ENCODE assay signal across 12 cellular contexts in the genomic region with DNA sequence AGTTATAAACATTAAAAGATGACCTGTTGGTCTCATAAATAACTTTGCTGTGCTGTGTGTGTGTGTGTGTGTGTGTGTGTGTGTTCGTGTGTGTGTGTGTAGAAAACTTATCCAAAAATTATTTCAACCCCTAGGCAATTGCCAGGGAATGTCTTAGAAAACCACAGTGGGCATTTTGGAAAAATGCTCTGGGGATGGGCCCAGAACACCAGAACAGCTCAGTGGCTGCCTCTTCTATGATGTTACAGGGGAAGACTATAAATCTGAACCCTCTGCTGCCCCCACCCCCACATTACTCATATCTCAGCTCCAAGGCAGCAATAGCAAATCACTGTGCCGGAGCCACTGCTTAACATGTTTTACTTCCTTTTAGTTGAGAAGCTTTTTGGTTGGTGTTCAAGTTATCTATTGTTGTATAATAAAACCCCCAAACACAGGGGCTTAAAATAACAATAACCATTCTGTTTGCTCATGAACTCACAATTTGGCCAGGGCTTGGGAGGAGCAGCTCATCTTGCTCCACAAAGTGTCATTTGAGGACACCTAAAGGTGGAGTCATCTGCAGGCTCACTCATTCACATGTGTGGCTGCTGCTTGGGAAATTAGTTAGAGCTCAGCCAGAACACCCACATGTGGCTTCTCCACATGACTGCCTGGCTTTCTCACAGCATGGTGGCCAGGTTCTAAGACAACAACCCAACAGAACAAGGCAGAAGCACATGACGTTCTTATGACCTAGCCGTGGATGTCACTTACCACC. TPM values are rescaled to one million over a fixed set of nuclear protein-coding genes. Genes with fewer than 3 reads are reported as not detected.
DNase-seq lines count a peak whose midpoint lies in the region; ATAC-seq and TF ChIP-seq lines count a peak whose summit lies in the region.
"Had no signal": no experiment of that assay in that cellular context is flagged by ENCODE, and none has a peak within 500 bp of the region (broad histone marks: within the 10 kb centered on the region; RNA-seq: fewer than 3 reads in every experiment).

No MANE protein-coding gene starts in this region.

- H3K27me3 Mint-ChIP-seq in nephron (ENCODE audit: low read depth) = no peaks in the 10 kb centered on the region
- H3K27me3 Mint-ChIP-seq in activated CD8-positive, alpha-beta T cell treated with anti-CD3 and anti-CD28 coated beads, Interleukin-2, amount 10 ng/mL, durations not matched to agents 7 days and 5 days (ENCODE audit: low read depth) = peaks cover 2% of the 10 kb centered on the region

- in situ Hi-C loops in astrocyte of the spinal cord (cut with HindIII; ENCODE audit: low sequenced_read_pairs) = loop anchor here (10.0 kb wide), 1 partner anchor 53 kb away; no protein-coding TSS in a partner anchor

- H3K23ac ChIP-seq in trophoblast cell (ENCODE audit: low read length) = no peak overlapping the region

- no peak overlapping the region for H3K18ac ChIP-seq in trophoblast cell (ENCODE audit: low read length)

- H3K27me3 ChIP-seq in trophoblast cell (ENCODE audit: insufficient read depth, low read length) = no peaks in the 10 kb centered on the region

- no peak overlapping the region for H2BK12ac ChIP-seq in trophoblast cell (ENCODE audit: low read length)

- DNase-seq in GM04504 (ENCODE audit: low read depth) (peak; percentile 96), astrocyte of the spinal cord (ENCODE audit: low read depth, low spot score) (peak; percentile 97), trophoblast cell (no peak)
- DNase-seq in activated CD8-positive, alpha-beta T cell treated with anti-CD3 and anti-CD28 coated beads, Interleukin-2, amount 10 ng/mL, durations not matched to agents 7 days and 5 days = no peak
- no peak for DNase-seq in activated CD4-positive, alpha-beta T cell treated with anti-CD3 and anti-CD28 coated beads, Interleukin-2, amount 50 U/mL, for 4 hours
- DNase-seq: activated naive CD8-positive, alpha-beta T cell treated with anti-CD3 and anti-CD28 coated beads, Interleukin-2, amount 10 ng/mL, durations not matched to agents 7 days and 5 days; midbrain; NK-92 treated with Interleukin-12 subunit alpha and Interleukin-12 subunit beta, amount 100 ng/mL, for 24 hours; stimulated activated naive CD8-positive, alpha-beta T cell treated with anti-CD3 and anti-CD28 coated beads, Interleukin-15, Interleukin-2, amounts not matched to agents 100 U/mL and 50 U/mL, for 24 hours had no signal

- no peak overlapping the region for H2BK120ac ChIP-seq in trophoblast cell (ENCODE audit: insufficient read depth, low read length, poor library complexity)

- H3K27ac ChIP-seq in trophoblast cell (ENCODE audit: low read depth, low read length) = no peak overlapping the region

- no peak overlapping the region for H3K9ac ChIP-seq in trophoblast cell (ENCODE audit: low read length)

- H3K4me3 Mint-ChIP-seq in nephron = no peak overlapping the region
- H3K4me3 Mint-ChIP-seq in activated CD8-positive, alpha-beta T cell treated with anti-CD3 and anti-CD28 coated beads, Interleukin-2, amount 10 ng/mL, durations not matched to agents 7 days and 5 days = no peak overlapping the region
- H3K4me3 Mint-ChIP-seq: activated naive CD8-positive, alpha-beta T cell treated with anti-CD3 and anti-CD28 coated beads, Interleukin-2, amount 10 ng/mL, durations not matched to agents 7 days and 5 days had no signal

- no peaks in the 10 kb centered on the region for H3K36me3 Mint-ChIP-seq in nephron (ENCODE audit: low read depth)
- H3K36me3 Mint-ChIP-seq in activated CD8-positive, alpha-beta T cell treated with anti-CD3 and anti-CD28 coated beads, Interleukin-2, amount 10 ng/mL, durations not matched to agents 7 days and 5 days (ENCODE audit: low read depth) = no peaks in the 10 kb centered on the region
- H3K36me3 Mint-ChIP-seq: activated naive CD8-positive, alpha-beta T cell treated with anti-CD3 and anti-CD28 coated beads, Interleukin-2, amount 10 ng/mL, durations not matched to agents 7 days and 5 days had no signal

- POLR2A ChIA-PET in activated CD8-positive, alpha-beta T cell treated with anti-CD3 and anti-CD28 coated beads, Interleukin-2, amount 10 ng/mL, durations not matched to agents 7 days and 5 days (lab: Charles Lee) = no interaction called here

- no peak overlapping the region for H2BK5ac ChIP-seq in trophoblast cell (ENCODE audit: low read depth, low read length, poor library complexity)

- no peak overlapping the region for H3K4ac ChIP-seq in trophoblast cell (ENCODE audit: low read depth, low read length)

- H3K9me3 ChIP-seq in trophoblast cell (ENCODE audit: insufficient read depth, low read depth, low read length) = no peaks in the 10 kb centered on the region

- no peaks in the 10 kb centered on the region for H3K79me2 ChIP-seq in trophoblast cell (ENCODE audit: control insufficient read depth, insufficient read depth, low read length, poor library complexity)

- TF ChIP-seq CTCF in astrocyte of the spinal cord (IDR thresholded peaks at IDR 0.05; ENCODE audit: low read depth, low read length) = no peak
- no peak for TF ChIP-seq CTCF in nephron (IDR thresholded peaks at IDR 0.05; ENCODE audit: unreplicated experiment in 3 of 3)

- H3K4me2 ChIP-seq in trophoblast cell (ENCODE audit: low read length) = no peak overlapping the region

- H4K12ac ChIP-seq in trophoblast cell (ENCODE audit: low read depth, low read length) = no peak overlapping the region

- CTCF ChIA-PET in activated CD8-positive, alpha-beta T cell treated with anti-CD3 and anti-CD28 coated beads, Interleukin-2, amount 10 ng/mL, durations not matched to agents 7 days and 5 days (lab: Charles Lee) = no interaction called here

- H3K9me3 Mint-ChIP-seq in nephron = no peaks in the 10 kb centered on the region
- H3K9me3 Mint-ChIP-seq in activated CD8-positive, alpha-beta T cell treated with anti-CD3 and anti-CD28 coated beads, Interleukin-2, amount 10 ng/mL, durations not matched to agents 7 days and 5 days (ENCODE audit: insufficient read depth) = no peaks in the 10 kb centered on the region
- H3K9me3 Mint-ChIP-seq: activated naive CD8-positive, alpha-beta T cell treated with anti-CD3 and anti-CD28 coated beads, Interleukin-2, amount 10 ng/mL, durations not matched to agents 7 days and 5 days had no signal

- H3K4me1 ChIP-seq in trophoblast cell (ENCODE audit: control insufficient read depth in 1 of 2, insufficient read depth in 2 of 2, low read length in 2 of 2) = peaks cover 7 to 18% of the 10 kb centered on the region in 2 experiments

- no peaks in the 10 kb centered on the region for H3K79me1 ChIP-seq in trophoblast cell (ENCODE audit: low read length)

- peak; percentile 40 for ATAC-seq in HG02798 (IDR thresholded peaks at IDR 0.05; ENCODE audit: poor library complexity, unreplicated experiment)
- ATAC-seq in HG03135 (IDR thresholded peaks at IDR 0.05; ENCODE audit: unreplicated experiment) = no peak
- ATAC-seq in activated CD8-positive, alpha-beta T cell treated with anti-CD3 and anti-CD28 coated beads, Interleukin-2, amount 10 ng/mL, durations not matched to agents 7 days and 5 days = no peak
- ATAC-seq: stimulated activated naive CD8-positive, alpha-beta T cell treated with anti-CD3 and anti-CD28 coated beads, Interleukin-15, Interleukin-2, amounts not matched to agents 100 U/mL and 50 U/mL, for 24 hours had no signal

- no peak overlapping the region for H4K91ac ChIP-seq in trophoblast cell (ENCODE audit: low read depth, low read length)

- WGBS in trophoblast cell (ENCODE audit: extremely low coverage, insufficient coverage, insufficient read length) = no CpG with 5 or more reads among the region's 4 CpGs

- no peak overlapping the region for H3K14ac ChIP-seq in trophoblast cell (ENCODE audit: low read length)

- H3K27ac Mint-ChIP-seq in nephron = peak overlapping the region; percentile 61 to 88 (median 75)
- no peak overlapping the region for H3K27ac Mint-ChIP-seq in activated CD8-positive, alpha-beta T cell treated with anti-CD3 and anti-CD28 coated beads, Interleukin-2, amount 10 ng/mL, durations not matched to agents 7 days and 5 days
- H3K27ac Mint-ChIP-seq: activated naive CD8-positive, alpha-beta T cell treated with anti-CD3 and anti-CD28 coated beads, Interleukin-2, amount 10 ng/mL, durations not matched to agents 7 days and 5 days had no signal

- no peak overlapping the region for H2AK5ac ChIP-seq in trophoblast cell (ENCODE audit: low read length)

- H4K8ac ChIP-seq in trophoblast cell (ENCODE audit: low read depth, low read length) = no peak overlapping the region

- peaks cover 56% of the 10 kb centered on the region for H3K4me1 Mint-ChIP-seq in nephron
- no peaks in the 10 kb centered on the region for H3K4me1 Mint-ChIP-seq in activated CD8-positive, alpha-beta T cell treated with anti-CD3 and anti-CD28 coated beads, Interleukin-2, amount 10 ng/mL, durations not matched to agents 7 days and 5 days (ENCODE audit: low read depth)
- H3K4me1 Mint-ChIP-seq: activated naive CD8-positive, alpha-beta T cell treated with anti-CD3 and anti-CD28 coated beads, Interleukin-2, amount 10 ng/mL, durations not matched to agents 7 days and 5 days had no signal

- H3K4me3 ChIP-seq in astrocyte of the spinal cord (ENCODE audit: low read depth, low read length) (no peak overlapping the region), trophoblast cell (ENCODE audit: low read depth, low read length) (no peak overlapping the region)

- no peaks in the 10 kb centered on the region for H3K36me3 ChIP-seq in trophoblast cell (ENCODE audit: control insufficient read depth in 1 of 2, insufficient read depth in 2 of 2, low read length in 2 of 2)

- no peak overlapping the region for H2AFZ ChIP-seq in trophoblast cell (ENCODE audit: insufficient read depth, low read length, poor library complexity)

RNA-seq across cellular contexts. Expression of a gene that starts 40.4 kb away (rescaled TPM):
- polyA plus RNA-seq in trophoblast cell (2013) = 0.99 and 1.1 TPM in 2 replicates
- total RNA-seq in activated CD8-positive, alpha-beta T cell treated with anti-CD3 and anti-CD28 coated beads, Interleukin-2, amount 10 ng/mL, durations not matched to agents 7 days and 5 days = not detected
- total RNA-seq: activated naive CD8-positive, alpha-beta T cell treated with anti-CD3 and anti-CD28 coated beads, Interleukin-2, amount 10 ng/mL, durations not matched to agents 7 days and 5 days had no signal

Comparison
In these comparisons a context has a peak if more than half of its experiments do, and no peak if none do; other contexts are left out.
1. DNase-seq: peak in GM04504 (single experiment) and astrocyte of the spinal cord (single experiment); none in trophoblast cell (0 of 2), activated CD8-positive, alpha-beta T cell treated with anti-CD3 and anti-CD28 coated beads, Interleukin-2, amount 10 ng/mL, durations not matched to agents 7 days and 5 days (single experiment) and activated CD4-positive, alpha-beta T cell treated with anti-CD3 and anti-CD28 coated beads, Interleukin-2, amount 50 U/mL, for 4 hours (0 of 2).